9 cellular contexts compared by ENCODE assay signal in genomic region chr11:119389611-119390254, GRCh38. TPM values are rescaled to one million over a fixed set of nuclear protein-coding genes. Genes with fewer than 3 reads are reported as not detected.
DNase-seq lines count a peak whose midpoint lies in the region; ATAC-seq and TF ChIP-seq lines count a peak whose summit lies in the region.
"Had no signal": no experiment of that assay in that cellular context is flagged by ENCODE, and none has a peak within 500 bp of the region (broad histone marks: within the 10 kb centered on the region; RNA-seq: fewer than 3 reads in every experiment).

No MANE protein-coding gene starts in this region.

- H3K4me3 ChIP-seq in KMS-11 (IDR thresholded peaks at IDR 0.05; ENCODE audit: insufficient read depth, low read depth, low read length) (no peak overlapping the region), WI38 (ENCODE audit: low read depth, low read length) (no peak overlapping the region), osteoblast (ENCODE audit: insufficient read depth, low read length) (no peak overlapping the region), adrenal gland (no peak overlapping the region)

- peak; percentile 42 for DNase-seq in activated CD4-positive, alpha-beta T cell treated with anti-CD3 and anti-CD28 coated beads for 48 hours
- no peak for DNase-seq in activated CD4-positive, alpha-beta T cell treated with anti-CD3 and anti-CD28 coated beads, Interleukin-2, amount 50 U/mL, for 48 hours
- DNase-seq in osteoblast (ENCODE audit: insufficient read length, low spot score, missing footprints) (no peak), adrenal gland (no peak), DMS153 treated with DMSO at 0.1 percent for 48 hours (lab: John Stamatoyannopoulos, UW; ENCODE audit: unreplicated experiment) (no peak)
- DNase-seq: activated naive CD4-positive, alpha-beta T cell treated with Interleukin-2 at 50 U/mL for 16 hours had no signal

- H3K27ac ChIP-seq in KMS-11, result no peak overlapping the region
- H3K27ac ChIP-seq in osteoblast (ENCODE audit: low read depth, low read length), result no peak overlapping the region
- no peak overlapping the region for H3K27ac ChIP-seq in adrenal gland

- H3K36me3 ChIP-seq in KMS-11 (ENCODE audit: insufficient read depth) (no peaks in the 10 kb centered on the region), osteoblast (ENCODE audit: insufficient read depth, low read length) (no peaks in the 10 kb centered on the region), adrenal gland (replicated peaks in 1 of 2) (no peaks in the 10 kb centered on the region)

- no peaks in the 10 kb centered on the region for H3K4me1 ChIP-seq in KMS-11 (ENCODE audit: low read depth, poor library complexity, severe bottlenecking)
- H3K4me1 ChIP-seq in osteoblast (ENCODE audit: insufficient read depth, low read length), result no peaks in the 10 kb centered on the region
- no peaks in the 10 kb centered on the region for H3K4me1 ChIP-seq in adrenal gland (replicated peaks in 1 of 2)

- TF ChIP-seq POLR2A in adrenal gland (IDR thresholded peaks at IDR 0.05), result no peak

- H3K9me3 ChIP-seq in osteoblast (ENCODE audit: low read depth, low read length), result no peaks in the 10 kb centered on the region
- no peaks in the 10 kb centered on the region for H3K9me3 ChIP-seq in adrenal gland (replicated peaks in 1 of 3)

- H3K4me2 ChIP-seq in KMS-11 (no peak overlapping the region), osteoblast (ENCODE audit: insufficient read depth, low read length) (no peak overlapping the region)

- no peaks in the 10 kb centered on the region for H4K20me1 ChIP-seq in KMS-11 (ENCODE audit: insufficient read depth)
- no peaks in the 10 kb centered on the region for H4K20me1 ChIP-seq in osteoblast (ENCODE audit: insufficient read depth, low read length)

- intact Hi-C loops in adrenal gland (cut with DNase I), result loop anchor here in 1 of 2 donors (10.0 kb wide), 1 partner anchor 85 kb away; no protein-coding TSS in a partner anchor

- no peaks in the 10 kb centered on the region for H3K79me2 ChIP-seq in KMS-11 (ENCODE audit: insufficient read depth, low read depth)
- H3K79me2 ChIP-seq in osteoblast (ENCODE audit: insufficient read depth, low read length), result no peaks in the 10 kb centered on the region

- H3K9ac ChIP-seq in KMS-11, result no peak overlapping the region

- TF ChIP-seq CTCF in KMS-11 (conservative IDR thresholded peaks at IDR 0.05; ENCODE audit: low read depth, low read length) (peak; percentile 43), WI38 (IDR thresholded peaks at IDR 0.05; ENCODE audit: low read depth, low read length) (peak; percentile 54), osteoblast (IDR thresholded peaks at IDR 0.05; ENCODE audit: extremely low read depth, low read depth, low read length) (peak; percentile 38), adrenal gland (IDR thresholded peaks at IDR 0.05) (peak in 2 of 6 experiments; percentile 11 to 13)

- WGBS in adrenal gland, 4 donors, result 73 to 82% (median 74%) methylated on average over 5 of the region's 5 CpGs

- H2AFZ ChIP-seq in KMS-11 (ENCODE audit: low read depth) (no peak overlapping the region), osteoblast (ENCODE audit: low read length) (no peak overlapping the region)

- no peak for ATAC-seq in GM18873 (IDR thresholded peaks at IDR 0.05; ENCODE audit: low FRiP score, unreplicated experiment)

- H3K27me3 ChIP-seq in KMS-11 (ENCODE audit: insufficient read depth, low read depth), result no peaks in the 10 kb centered on the region
- peaks cover 12% of the 10 kb centered on the region for H3K27me3 ChIP-seq in osteoblast (ENCODE audit: insufficient read depth, low read length)
- no peaks in the 10 kb centered on the region for H3K27me3 ChIP-seq in adrenal gland

RNA-seq across cellular contexts. Expression of gene USP2, which starts 8.2 kb away (rescaled TPM):
- total RNA-seq in osteoblast (0.29 and 0.36 TPM in 2 replicates), adrenal gland (10 to 100 TPM in 4 of 8 donors, 1 to 10 TPM in 4; 3.9 to 28.7 (median 13.0) TPM)
- polyA plus RNA-seq in adrenal gland, result 10 to 100 TPM in 1 of 3 donors, 1 to 10 TPM in 2; 4.6 to 11.8 (median 9.1) TPM

RNA-seq across cellular contexts. Expression of gene THY1, which starts 33.2 kb away (rescaled TPM):
- total RNA-seq in osteoblast (308 and 400 TPM in 2 replicates), adrenal gland (10 to 100 TPM in 5 of 8 donors, 1 to 10 TPM in 3; 4.5 to 38.7 (median 18.2) TPM)
- 10 to 100 TPM; 14.4 to 35.0 (median 26.2) TPM for polyA plus RNA-seq in adrenal gland

RNA-seq across cellular contexts. Expression of gene MFRP, which starts 43.2 kb away (rescaled TPM):
- total RNA-seq in osteoblast (not detected in 2 replicates), adrenal gland (under 1 TPM in 1 of 8 donors, not detected in 7; under 0.01 TPM)
- polyA plus RNA-seq in adrenal gland, result not detected

RNA-seq across cellular contexts. Expression of gene C1QTNF5, which starts 49.0 kb away (rescaled TPM):
- 35.9 and 41.3 TPM in 2 replicates for total RNA-seq in osteoblast
- 10 to 100 TPM; 10.3 to 46.9 (median 23.0) TPM for total RNA-seq in adrenal gland
- 10 to 100 TPM in 2 of 3 donors, 1 to 10 TPM in 1; 1.8 to 25.9 (median 20.3) TPM for polyA plus RNA-seq in adrenal gland

RNA-seq across cellular contexts. Expression of gene RNF26, which starts 55.4 kb away (rescaled TPM):
- 4.0 and 5.0 TPM in 2 replicates for total RNA-seq in osteoblast
- total RNA-seq in adrenal gland, result 10 to 100 TPM in 7 of 8 donors, 1 to 10 TPM in 1; 8.9 to 28.0 (median 20.6) TPM
- 10 to 100 TPM in 2 of 3 donors, 1 to 10 TPM in 1; 9.6 to 13.0 (median 10.7) TPM for polyA plus RNA-seq in adrenal gland
